In genomic region chr13:30443957-30444404, GRCh38 we compare ENCODE assay signal across 12 cellular contexts. TPM values are rescaled to one million over a fixed set of nuclear protein-coding genes. Genes with fewer than 3 reads are reported as not detected.
DNase-seq lines count a peak whose midpoint lies in the region; ATAC-seq and TF ChIP-seq lines count a peak whose summit lies in the region.
"Had no signal": no experiment of that assay in that cellular context is flagged by ENCODE, and none has a peak within 500 bp of the region (broad histone marks: within the 10 kb centered on the region; RNA-seq: fewer than 3 reads in every experiment).

No MANE protein-coding gene starts in this region.

- in situ Hi-C loops in GM18951 (cut with MboI; ENCODE audit: low sequenced_read_pairs, unreplicated experiment) = no loop called here
- in situ Hi-C loops in IMR-90 (cut with MboI; ENCODE audit: low sequenced_read_pairs) = loop anchor here (10.0 kb wide), 1 partner anchor 309 kb away; no protein-coding TSS in a partner anchor

- no peaks in the 10 kb centered on the region for H3K9me1 ChIP-seq in IMR-90 (ENCODE audit: insufficient read depth, low read length)

- peaks cover 13% of the 10 kb centered on the region; the same call in 1 of the 2 replicates for H3K9me3 ChIP-seq in BLaER1
- H3K9me3 ChIP-seq in IMR-90 (ENCODE audit: control insufficient read depth, insufficient read depth, low read length) = no peaks in the 10 kb centered on the region
- no peaks in the 10 kb centered on the region for H3K9me3 ChIP-seq in suprapubic skin
- H3K9me3 ChIP-seq: psoas muscle had no signal

- no peak overlapping the region for H2AK9ac ChIP-seq in IMR-90 (replicated peaks; ENCODE audit: low read depth, low read length, poor library complexity)

- no TSS peak for BruUV-seq in IMR-90 (replicated peaks; lab: Mats Ljungman, UMichigan)

- no peak overlapping the region for H2BK5ac ChIP-seq in IMR-90 (ENCODE audit: low read depth, low read length, poor library complexity, severe bottlenecking)

- H3K79me1 ChIP-seq in IMR-90 (ENCODE audit: low read depth in 1 of 2, low read length in 2 of 2) = no peaks in the 10 kb centered on the region

- no peak overlapping the region for H3K56ac ChIP-seq in IMR-90 (ENCODE audit: extremely low read depth, insufficient read depth, low read length)

- peak overlapping the region; percentile 97 for H3K27ac ChIP-seq in BLaER1
- H3K27ac ChIP-seq in IMR-90 (ENCODE audit: insufficient read depth, low read length) = no peak overlapping the region
- no peak overlapping the region for H3K27ac ChIP-seq in suprapubic skin
- H3K27ac ChIP-seq: psoas muscle had no signal

- H3K18ac ChIP-seq in IMR-90 (ENCODE audit: low read depth, low read length) = no peak overlapping the region

- H2AK5ac ChIP-seq in IMR-90 (ENCODE audit: low read depth, low read length) = no peak overlapping the region

- H3K4ac ChIP-seq in IMR-90 (ENCODE audit: low read depth, low read length) = no peak overlapping the region

- H3K27me3 ChIP-seq in BLaER1 = no peaks in the 10 kb centered on the region
- H3K27me3 ChIP-seq in IMR-90 (ENCODE audit: control insufficient read depth, insufficient read depth, low read length) = no peaks in the 10 kb centered on the region
- no peaks in the 10 kb centered on the region for H3K27me3 ChIP-seq in suprapubic skin

- intact Hi-C loops in IMR-90 (cut with micrococcal nuclease) = no loop called here

- ATAC-seq in HG02623 (IDR thresholded peaks at IDR 0.05; ENCODE audit: unreplicated experiment) (peak; percentile 24), IMR-90 (ENCODE audit: low read depth) (no peak), GM19452 (IDR thresholded peaks at IDR 0.05; ENCODE audit: unreplicated experiment) (no peak)
- ATAC-seq: psoas muscle had no signal

- H3K14ac ChIP-seq in IMR-90 (replicated peaks; ENCODE audit: low read depth, low read length) = no peak overlapping the region

- H3K4me3 ChIP-seq in BLaER1 (peak overlapping the region; percentile 71), IMR-90 (ENCODE audit: insufficient read depth, low read depth, low read length) (no peak overlapping the region), suprapubic skin (no peak overlapping the region)
- H3K4me3 ChIP-seq: lung, psoas muscle had no signal

- no peak for TF ChIP-seq CTCF in IMR-90 (conservative IDR thresholded peaks at IDR 0.05; ENCODE audit: low read depth, low read length)
- no peak for TF ChIP-seq CTCF in suprapubic skin (IDR thresholded peaks at IDR 0.05)

- H2BK20ac ChIP-seq in IMR-90 (ENCODE audit: low read depth, low read length) = no peak overlapping the region

- H3K9ac ChIP-seq in BLaER1 (peak overlapping the region; percentile 89), IMR-90 (ENCODE audit: low read depth, low read length) (no peak overlapping the region)

- peaks cover 77% of the 10 kb centered on the region for H3K4me1 ChIP-seq in BLaER1
- H3K4me1 ChIP-seq in IMR-90 (ENCODE audit: control insufficient read depth, insufficient read depth, low read length) = peaks cover 7% of the 10 kb centered on the region
- peaks cover 12% of the 10 kb centered on the region for H3K4me1 ChIP-seq in suprapubic skin

- no peak overlapping the region for H4K5ac ChIP-seq in IMR-90 (ENCODE audit: low read depth, low read length)

- H4K8ac ChIP-seq in IMR-90 (ENCODE audit: low read depth in 2 of 2, low read length in 2 of 2) = no peak overlapping the region

- H2BK15ac ChIP-seq in IMR-90 (ENCODE audit: low read depth, low read length) = no peak overlapping the region

- peak overlapping the region; percentile 64 for H2AFZ ChIP-seq in IMR-90 (replicated peaks; ENCODE audit: low read length, poor library complexity)

- H3K4me2 ChIP-seq in BLaER1 (peak overlapping the region; percentile 96), IMR-90 (ENCODE audit: low read depth, low read length) (no peak overlapping the region)

- WGBS in IMR-90 (ENCODE audit: extremely low coverage in 2 of 2, insufficient read length in 1 of 2), 2 experiments = 100% methylated on average over 1 of the region's 12 CpGs; no CpG with 5 or more reads in 1 of the 2 experiments
- over 99% methylated on average over 10 of the region's 12 CpGs for WGBS in suprapubic skin

- POLR2A ChIA-PET in IMR-90 (lab: Charles Lee; ENCODE audit: unreplicated experiment) = no interaction called here

- no peaks in the 10 kb centered on the region for H4K20me1 ChIP-seq in BLaER1
- no peaks in the 10 kb centered on the region for H4K20me1 ChIP-seq in IMR-90 (ENCODE audit: insufficient read depth, low read length)

- no peak for TF ChIP-seq EP300 in suprapubic skin (IDR thresholded peaks at IDR 0.05)

- TF ChIP-seq POLR2A in GM18951 (IDR thresholded peaks at IDR 0.05; ENCODE audit: extremely low read depth, insufficient read depth, insufficient read length) = peak; percentile 54
- no peak for TF ChIP-seq POLR2A in IMR-90 (IDR thresholded peaks at IDR 0.05; ENCODE audit: low read depth, low read length)
- no peak for TF ChIP-seq POLR2A in suprapubic skin (IDR thresholded peaks at IDR 0.05)

- no peak for TF ChIP-seq RAD21 in IMR-90 (IDR thresholded peaks at IDR 0.05; ENCODE audit: low read length)

- DNase-seq in IMR-90 = no peak
- DNase-seq in COR-L47 (lab: John Stamatoyannopoulos, UW) = no peak
- DNase-seq in cerebellar nuclear complex (lab: John Stamatoyannopoulos, UW) = no peak
- DNase-seq in suprapubic skin (ENCODE audit: low spot score in 2 of 2) = no peak
- DNase-seq: NCI-H2227 treated with DMSO at 0.1 percent for 48 hours, psoas muscle had no signal

- H3K36me3 ChIP-seq in BLaER1 (peaks cover 1% of the 10 kb centered on the region), IMR-90 (ENCODE audit: control insufficient read depth, insufficient read depth, low read length) (no peaks in the 10 kb centered on the region), suprapubic skin (no peaks in the 10 kb centered on the region)

- CTCF ChIA-PET in IMR-90 (lab: Yijun Ruan, JAX) = no interaction called here

- dilution Hi-C loops in IMR-90 (cut with HindIII; ENCODE audit: low sequenced_read_pairs, unreplicated experiment) = no loop called here

- no peak overlapping the region for H4K91ac ChIP-seq in IMR-90 (ENCODE audit: insufficient read depth, low read depth, low read length)

- H2BK120ac ChIP-seq in IMR-90 (ENCODE audit: low read depth, low read length) = no peak overlapping the region

- H3K23ac ChIP-seq in IMR-90 (ENCODE audit: low read depth, low read length) = no peak overlapping the region

TF ChIP-seq in IMR-90, 13 proteins besides CTCF, POLR2A, EP300 and RAD21:
- no peak for TF ChIP-seq MAFK (IDR thresholded peaks at IDR 0.05; ENCODE audit: low read depth, low read length)
- no peak for TF ChIP-seq MXI1 (IDR thresholded peaks at IDR 0.05; ENCODE audit: borderline replicate concordance, low read depth, low read length)
- no peak for TF ChIP-seq CEBPB (IDR thresholded peaks at IDR 0.05; ENCODE audit: low read depth, low read length)
- no peak for TF ChIP-seq RCOR1 (IDR thresholded peaks at IDR 0.05; ENCODE audit: insufficient replicate concordance, low read length)
- TF ChIP-seq, protein P1, sequence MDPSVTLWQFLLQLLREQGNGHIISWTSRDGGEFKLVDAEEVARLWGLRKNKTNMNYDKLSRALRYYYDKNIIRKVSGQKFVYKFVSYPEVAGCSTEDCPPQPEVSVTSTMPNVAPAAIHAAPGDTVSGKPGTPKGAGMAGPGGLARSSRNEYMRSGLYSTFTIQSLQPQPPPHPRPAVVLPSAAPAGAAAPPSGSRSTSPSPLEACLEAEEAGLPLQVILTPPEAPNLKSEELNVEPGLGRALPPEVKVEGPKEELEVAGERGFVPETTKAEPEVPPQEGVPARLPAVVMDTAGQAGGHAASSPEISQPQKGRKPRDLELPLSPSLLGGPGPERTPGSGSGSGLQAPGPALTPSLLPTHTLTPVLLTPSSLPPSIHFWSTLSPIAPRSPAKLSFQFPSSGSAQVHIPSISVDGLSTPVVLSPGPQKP (IDR thresholded peaks at IDR 0.05; ENCODE audit: borderline replicate concordance, low read depth, low read length) = no peak
- no peak for TF ChIP-seq RFX5 (IDR thresholded peaks at IDR 0.05; ENCODE audit: low read depth, low read length)
- TF ChIP-seq CHD1 (IDR thresholded peaks at IDR 0.05; ENCODE audit: low read depth, low read length) = no peak
- no peak for TF ChIP-seq MAZ (IDR thresholded peaks at IDR 0.05; ENCODE audit: borderline replicate concordance, low read depth, low read length)
- TF ChIP-seq FOS (IDR thresholded peaks at IDR 0.05; ENCODE audit: low read depth, low read length) = no peak
- TF ChIP-seq, protein P2, sequence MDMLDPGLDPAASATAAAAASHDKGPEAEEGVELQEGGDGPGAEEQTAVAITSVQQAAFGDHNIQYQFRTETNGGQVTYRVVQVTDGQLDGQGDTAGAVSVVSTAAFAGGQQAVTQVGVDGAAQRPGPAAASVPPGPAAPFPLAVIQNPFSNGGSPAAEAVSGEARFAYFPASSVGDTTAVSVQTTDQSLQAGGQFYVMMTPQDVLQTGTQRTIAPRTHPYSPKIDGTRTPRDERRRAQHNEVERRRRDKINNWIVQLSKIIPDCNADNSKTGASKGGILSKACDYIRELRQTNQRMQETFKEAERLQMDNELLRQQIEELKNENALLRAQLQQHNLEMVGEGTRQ (IDR thresholded peaks at IDR 0.05; ENCODE audit: low read depth, low read length) = no peak
- no peak for TF ChIP-seq SMC3 (IDR thresholded peaks at IDR 0.05; ENCODE audit: low read depth, low read length)
- no peak for TF ChIP-seq NFE2L2 (IDR thresholded peaks at IDR 0.05; ENCODE audit: low read depth, low read length)

RNA-seq across cellular contexts. Expression of gene UBE2L5, which starts 21.7 kb away (rescaled TPM):
- 0.18 TPM in 1 of 2 replicates, not detected in the other for total RNA-seq in IMR-90 (2012; rRNA removed)
- polyA plus RNA-seq in IMR-90 (2012; rRNA removed) = not detected in 2 replicates
- polyA plus RNA-seq in IMR-90 (2012; cell fraction: cytosol; rRNA removed) = 0.04 TPM in 1 of 2 replicates, not detected in the other
- polyA plus RNA-seq in IMR-90 (2012; cell fraction: nucleus; rRNA removed; ENCODE audit: low replicate concordance) = 0.09 TPM in 1 of 2 replicates, not detected in the other
- under 1 TPM in 2 of 4 donors, not detected in 2; 0.34 to 0.80 TPM for total RNA-seq in suprapubic skin
- total RNA-seq: lung, psoas muscle, temporal lobe had no signal
- polyA plus RNA-seq: psoas muscle had no signal

RNA-seq across cellular contexts. Expression of gene HMGB1, which starts 21.8 kb away (rescaled TPM):
- total RNA-seq in IMR-90 (2012; rRNA removed) = 276 and 480 TPM in 2 replicates
- 150 and 185 TPM in 2 replicates for polyA plus RNA-seq in IMR-90 (2012; rRNA removed)
- 30.1 and 60.4 TPM in 2 replicates for polyA plus RNA-seq in IMR-90 (2012; cell fraction: cytosol; rRNA removed)
- polyA plus RNA-seq in IMR-90 (2012; cell fraction: nucleus; rRNA removed; ENCODE audit: low replicate concordance) = 14.1 and 131 TPM in 2 replicates
- 100 to 1,000 TPM; 212 to 327 (median 271) TPM for total RNA-seq in suprapubic skin
